In the genomic region with DNA sequence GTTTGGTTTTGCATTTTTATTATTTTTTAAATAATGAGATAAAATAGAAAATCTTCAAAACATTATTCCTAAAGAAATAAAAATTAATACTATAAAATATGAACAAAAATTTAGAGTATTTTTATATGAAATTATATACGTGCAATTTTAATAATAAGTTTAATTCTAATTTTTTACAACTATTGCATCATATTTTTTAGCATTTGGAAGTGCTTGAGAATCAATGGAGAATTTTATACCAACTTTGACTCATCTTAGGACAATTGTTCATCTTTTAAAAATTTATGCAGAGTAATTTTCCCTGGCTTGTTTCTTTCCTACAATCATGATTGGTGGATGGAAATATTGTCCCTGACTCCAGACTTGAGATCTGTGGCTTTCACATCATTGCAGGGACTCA, we compare ENCODE assay signal across 21 cellular contexts.
"Had no signal": no experiment of that assay in that cellular context is flagged by ENCODE, and none has a peak within 500 bp of the region (broad histone marks: within the 10 kb centered on the region; RNA-seq: fewer than 3 reads in every experiment).

No MANE protein-coding gene starts in this region.

- H3K4me3 ChIP-seq: MG63 had no signal

- H3K9me3 ChIP-seq: MG63, SK-N-SH had no signal

- FAIRE-seq: HepG2 had no signal

- H3K27me3 ChIP-seq: MG63 had no signal

- H3K27ac ChIP-seq: RWPE1 had no signal

- H3K4me2 ChIP-seq: SK-N-SH had no signal

- H3K9ac ChIP-seq: SK-N-SH had no signal

- H3K36me3 ChIP-seq: MG63 had no signal

- ATAC-seq: HepG2 had no signal

- H3K4me3 Mint-ChIP-seq: IgD-negative memory B cell had no signal

- H3K27me3 Mint-ChIP-seq: IgD-negative memory B cell had no signal

- DNase-seq: KBM-7, MG63, NCI-H1092, NCI-H1105 treated with DMSO at 0.1 percent for 48 hours, NCI-H1417 treated with DMSO at 0.1 percent for 48 hours, NCI-H146, NCI-H1694 treated with DMSO at 0.1 percent for 48 hours, NCI-H1930, NCI-H2081 treated with DMSO at 0.1 percent for 48 hours, NCI-H2171, NCI-H226, NCI-H446, NCI-H510A, NCI-H524 treated with DMSO at 0.1 percent for 48 hours, NCI-H69, NCI-H774, SHP77, SK-N-SH had no signal
